ENCODE assay signal across 8 cellular contexts in genomic region chr13:114099191-114099590, GRCh38. TPM values are rescaled to one million over a fixed set of nuclear protein-coding genes. Genes with fewer than 3 reads are reported as not detected.
DNase-seq lines count a peak whose midpoint lies in the region; ATAC-seq and TF ChIP-seq lines count a peak whose summit lies in the region.

No MANE protein-coding gene starts in this region.

- no TSS peak for BruUV-seq in MCF 10A (replicated peaks; lab: Mats Ljungman, UMichigan)

- H3K36me3 Mint-ChIP-seq in MCF 10A (ENCODE audit: insufficient read depth, unreplicated experiment), result no peaks in the 10 kb centered on the region

- H3K4me1 Mint-ChIP-seq in MCF 10A (ENCODE audit: insufficient read depth, unreplicated experiment), result peaks cover 9% of the 10 kb centered on the region

- TF ChIP-seq POLR2A in tibial nerve (IDR thresholded peaks at IDR 0.05), result no peak

- H3K27ac Mint-ChIP-seq in MCF 10A (ENCODE audit: low read depth, unreplicated experiment), result no peak overlapping the region

- WGBS in tibial nerve, 2 donors, result 16 to 31% methylated on average over 13 to 15 of the region's 15 CpGs

- no peaks in the 10 kb centered on the region for H3K27me3 ChIP-seq in left lung
- H3K27me3 ChIP-seq in tibial nerve, result no peaks in the 10 kb centered on the region

- H3K9me3 Mint-ChIP-seq in MCF 10A (ENCODE audit: unreplicated experiment), result no peaks in the 10 kb centered on the region

- intact Hi-C loops in MCF 10A (cut with micrococcal nuclease), result no loop called here
- intact Hi-C loops in left lung (cut with DNase I), result no loop called here

- H3K27ac ChIP-seq in left lung, result no peak overlapping the region
- peak overlapping the region in 3 of 4 donors; percentile 68 to 82 (median 69) for H3K27ac ChIP-seq in tibial nerve

- H3K4me1 ChIP-seq in left lung, result peaks cover 0 to 19% of the 10 kb centered on the region in 2 donors
- peaks cover 0 to 54% (median 29%) of the 10 kb centered on the region in 4 donors for H3K4me1 ChIP-seq in tibial nerve

- H3K4me3 Mint-ChIP-seq in MCF 10A (ENCODE audit: unreplicated experiment), result no peak overlapping the region

- H3K9me3 ChIP-seq in left lung (no peaks in the 10 kb centered on the region), tibial nerve (no peaks in the 10 kb centered on the region)

- CTCF ChIA-PET in MCF 10A (lab: Yijun Ruan, JAX), result interaction anchor here (0.6 to 0.7 kb wide), 3 partner anchors 11 to 139 kb away, joined by 3 to 5 read pairs (median 3); no protein-coding TSS in a partner anchor

- TF ChIP-seq CTCF in MCF 10A (IDR thresholded peaks at IDR 0.05; ENCODE audit: unreplicated experiment), result no peak
- TF ChIP-seq CTCF in left lung (IDR thresholded peaks at IDR 0.05), result no peak
- no peak for TF ChIP-seq CTCF in tibial nerve (IDR thresholded peaks at IDR 0.05)

- TF ChIP-seq EP300 in tibial nerve (IDR thresholded peaks at IDR 0.05), result peak in 1 of 2 donors; percentile 59

- no peak overlapping the region for H3K4me3 ChIP-seq in left lung
- no peak overlapping the region for H3K4me3 ChIP-seq in tibial nerve

- peak; percentile 99 for DNase-seq in EH (ENCODE audit: low read depth)
- DNase-seq in M059J (ENCODE audit: low read depth), result peak; percentile 91
- peak; percentile 87 for DNase-seq in MCF 10A (ENCODE audit: unreplicated experiment)
- peak in 1 of 2 donors; percentile 54 for DNase-seq in left lung
- peak; percentile 69 to 71 for DNase-seq in tibial nerve (ENCODE audit: low spot score in 2 of 2)
- no peak for DNase-seq in HUDEP-2 (lab: John Stamatoyannopoulos, UW; ENCODE audit: unreplicated experiment in 76 of 76)

- no peaks in the 10 kb centered on the region for H3K36me3 ChIP-seq in left lung
- no peaks in the 10 kb centered on the region for H3K36me3 ChIP-seq in tibial nerve

- POLR2A ChIA-PET in MCF 10A (lab: Yijun Ruan, JAX), result interaction anchor here (0.6 kb wide), 1 partner anchor 183 kb away, joined by 3 read pairs; no protein-coding TSS in a partner anchor

- peak; percentile 59 for ATAC-seq in left lung
- ATAC-seq in HG02759 (IDR thresholded peaks at IDR 0.05; ENCODE audit: unreplicated experiment), result no peak
- ATAC-seq in HG02938 (IDR thresholded peaks at IDR 0.05; ENCODE audit: unreplicated experiment), result no peak

- H3K27me3 Mint-ChIP-seq in MCF 10A (ENCODE audit: insufficient read depth, unreplicated experiment), result no peaks in the 10 kb centered on the region

RNA-seq across cellular contexts. Expression of gene RASA3, which starts 33.2 kb away (rescaled TPM):
- 15.5 and 23.9 TPM in 2 replicates for total RNA-seq in M059J (2014; rRNA removed; shearing (Covaris generic))
- 9.1 and 12.1 TPM in 2 replicates for total RNA-seq in MCF 10A (2022)
- 10 to 100 TPM; 14.5 to 22.2 TPM for total RNA-seq in left lung
- total RNA-seq in tibial nerve, result 10 to 100 TPM; 36.2 to 63.3 (median 46.3) TPM

Comparison
In these comparisons a context has a peak if more than half of its experiments do, and no peak if none do; other contexts are left out.
1. DNase-seq: peak in EH (single experiment), M059J (single experiment), MCF 10A (single experiment) and tibial nerve (2 of 2); none in HUDEP-2 (0 of 76).
2. H3K27ac ChIP-seq: peak in tibial nerve (3 of 4); none in left lung (0 of 2).